Comparison of ENCODE assay signal across 1 cellular context in genomic region chr21:39182484-39183271, GRCh38.
TF ChIP-seq lines count a peak whose summit lies in the region.

No MANE protein-coding gene starts in this region.

TF ChIP-seq in HEK293, 187 proteins besides CTCF, POLR2A, EP300 and RAD21 (continued from another document and continues in another):
- TF ChIP-seq ZNF626 (tag by site-specific recombination; IDR thresholded peaks at IDR 0.05) (no peak), ZNF560 (tag by site-specific recombination; IDR thresholded peaks at IDR 0.05; ENCODE audit: borderline replicate concordance) (no peak), ZNF404 (tag by site-specific recombination; IDR thresholded peaks at IDR 0.05) (no peak), ZNF211 (tag by site-specific recombination; IDR thresholded peaks at IDR 0.05; ENCODE audit: low read depth) (no peak), ZNF658 (tag by site-specific recombination; IDR thresholded peaks at IDR 0.05) (no peak), ZNF335 (tag by site-specific recombination; conservative IDR thresholded peaks at IDR 0.05) (no peak; the same call in 1 of the 2 replicates), ZNF362 (tag by site-specific recombination; IDR thresholded peaks at IDR 0.05) (no peak), ZNF112 (tag by site-specific recombination; IDR thresholded peaks at IDR 0.05) (no peak), ZNF704 (tag by site-specific recombination; IDR thresholded peaks at IDR 0.05) (no peak), ZBTB6 (tag by site-specific recombination; IDR thresholded peaks at IDR 0.05) (peak; percentile 48; the same call in 1 of the 2 replicates), ATF2 (tag by site-specific recombination; IDR thresholded peaks at IDR 0.05; ENCODE audit: low read depth) (no peak), ZNF837 (tag by site-specific recombination; IDR thresholded peaks at IDR 0.05) (peak; percentile 80; the same call in 1 of the 2 replicates), ZNF121 (tag by site-specific recombination; IDR thresholded peaks at IDR 0.05) (no peak), INSM2 (tag by site-specific recombination; IDR thresholded peaks at IDR 0.05) (no peak; the same call in 1 of the 2 replicates), ZNF248 (tag by site-specific recombination; IDR thresholded peaks at IDR 0.05) (no peak), ZNF2 (tag by site-specific recombination; IDR thresholded peaks at IDR 0.05) (no peak), ZFP37 (tag by site-specific recombination; IDR thresholded peaks at IDR 0.05) (no peak; the same call in 1 of the 2 replicates), ZNF214 (tag by site-specific recombination; IDR thresholded peaks at IDR 0.05; ENCODE audit: borderline replicate concordance) (no peak), ZNF140 (tag by site-specific recombination; IDR thresholded peaks at IDR 0.05) (no peak), TRIM28 (IDR thresholded peaks at IDR 0.05; ENCODE audit: borderline replicate concordance, low read length) (no peak), ZNF24 (tag by site-specific recombination; IDR thresholded peaks at IDR 0.05) (no peak), ZNF391 (tag by site-specific recombination; IDR thresholded peaks at IDR 0.05; ENCODE audit: borderline replicate concordance, low read depth) (no peak), KLF1 (tag by site-specific recombination; IDR thresholded peaks at IDR 0.05) (no peak), ZNF16 (tag by site-specific recombination; IDR thresholded peaks at IDR 0.05; ENCODE audit: low read depth) (0 out of 2 replicates have a peak, but pooled peaks have one; percentile 27), ZNF184 (tag by site-specific recombination; IDR thresholded peaks at IDR 0.05) (no peak), ZNF398 (tag by site-specific recombination; IDR thresholded peaks at IDR 0.05) (no peak), SP7 (tag by site-specific recombination; IDR thresholded peaks at IDR 0.05) (no peak), ZNF221 (tag by site-specific recombination; IDR thresholded peaks at IDR 0.05; ENCODE audit: borderline replicate concordance) (no peak), BCL11B (tag by site-specific recombination; IDR thresholded peaks at IDR 0.05; ENCODE audit: low read depth) (no peak), AEBP2 (tag by site-specific recombination; IDR thresholded peaks at IDR 0.05; ENCODE audit: borderline replicate concordance) (no peak), ZNF548 (tag by site-specific recombination; IDR thresholded peaks at IDR 0.05) (no peak), REST (tag by site-specific recombination; IDR thresholded peaks at IDR 0.05) (0 out of 2 replicates have a peak, but pooled peaks have one; percentile 48), OSR2 (tag by site-specific recombination; IDR thresholded peaks at IDR 0.05) (no peak; the same call in 1 of the 2 replicates), ZNF416 (tag by site-specific recombination; IDR thresholded peaks at IDR 0.05) (no peak), ZSCAN18 (tag by site-specific recombination; IDR thresholded peaks at IDR 0.05) (no peak), PRDM2 (tag by site-specific recombination; IDR thresholded peaks at IDR 0.05; ENCODE audit: borderline replicate concordance) (no peak)
